ENCODE assay signal across 8 cellular contexts in the genomic region with DNA sequence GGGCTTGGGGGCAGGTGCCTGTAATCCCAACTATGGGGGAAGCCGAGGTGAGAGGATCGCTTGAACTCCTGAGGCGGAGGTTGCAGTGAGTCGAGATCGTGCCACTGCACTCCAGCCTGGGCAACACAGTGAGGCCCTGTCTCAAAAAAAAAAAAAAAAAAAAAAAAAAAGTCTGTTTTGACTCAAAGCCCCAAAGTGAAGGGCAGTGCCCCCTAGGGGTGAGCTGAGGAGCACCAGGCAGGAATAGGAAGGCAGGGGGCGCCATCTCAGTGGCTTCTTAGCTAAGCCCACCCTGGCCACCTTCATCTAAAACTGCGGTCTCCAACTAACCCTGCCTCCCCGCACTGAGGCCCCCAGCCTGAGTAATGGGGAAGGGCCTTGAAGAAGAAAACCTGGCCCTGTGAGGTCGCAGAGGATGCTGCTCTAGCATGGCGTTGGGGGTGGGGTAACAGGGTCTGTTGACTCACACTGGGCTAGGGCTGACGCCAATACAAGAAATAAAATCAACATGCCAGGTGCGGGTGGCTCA. TPM values are rescaled to one million over a fixed set of nuclear protein-coding genes. Genes with fewer than 3 reads are reported as not detected.
A peak's percentile ranks its signal among the peaks of the same experiment; 100 is the strongest.
DNase-seq lines count a peak whose midpoint lies in the region; ATAC-seq, FAIRE-seq and TF ChIP-seq lines count a peak whose summit lies in the region.

No MANE protein-coding gene starts in this region.

- no peaks in the 10 kb centered on the region for H3K27me3 Mint-ChIP-seq in nephron progenitor cell (ENCODE audit: low read depth, poor library complexity)

- no peak overlapping the region for H3K4me3 ChIP-seq in choroid plexus epithelial cell (ENCODE audit: low read depth, low read length)

- ATAC-seq in SK-N-SH treated with all-trans-retinoic acid at 6 μM for 48 hours, result peak; percentile 39
- ATAC-seq in sciatic nerve, result no peak

- H3K9me3 Mint-ChIP-seq in nephron progenitor cell, result no peaks in the 10 kb centered on the region

- TF ChIP-seq POLR2A in GM12891 (IDR thresholded peaks at IDR 0.05; ENCODE audit: low read depth, low read length), result no peak

- DNase-seq in ACHN, result peak; percentile 79
- peak; percentile 77 for DNase-seq in GM13977 (ENCODE audit: low spot score)
- DNase-seq in choroid plexus epithelial cell (ENCODE audit: low read depth), result no peak
- DNase-seq in nephron progenitor cell, result peak; percentile 52
- no peak for DNase-seq in GM12891 (ENCODE audit: insufficient read length, low spot score)
- DNase-seq in sciatic nerve (ENCODE audit: low spot score), result no peak
- DNase-seq in GM19240 (ENCODE audit: insufficient read length, low spot score), result no peak

- H3K36me3 Mint-ChIP-seq in nephron progenitor cell (ENCODE audit: low read depth), result no peaks in the 10 kb centered on the region

- TF ChIP-seq CTCF in GM13977 (IDR thresholded peaks at IDR 0.05; ENCODE audit: extremely low read depth, insufficient read depth, missing control alignments), result peak; percentile 83
- TF ChIP-seq CTCF in choroid plexus epithelial cell (conservative IDR thresholded peaks at IDR 0.05; ENCODE audit: low read depth, low read length), result peak; percentile 64
- peak; percentile 60 for TF ChIP-seq CTCF in nephron progenitor cell (IDR thresholded peaks at IDR 0.05)

- intact Hi-C loops in sciatic nerve (cut with DNase I), result no loop called here

- H3K4me3 Mint-ChIP-seq in nephron progenitor cell, result no peak overlapping the region

- in situ Hi-C loops in ACHN (cut with HindIII; ENCODE audit: low pct_ligation_motif_present, low pct_unique_long_range_greater_than_20kb, low sequenced_read_pairs) (no loop called here), GM13977 (cut with MboI; ENCODE audit: low pct_unique_long_range_greater_than_20kb, low sequenced_read_pairs, unreplicated experiment) (no loop called here)

- no peak for FAIRE-seq in GM12891 (lab: Jason Lieb, UNC)

- no peak overlapping the region for H3K27ac Mint-ChIP-seq in nephron progenitor cell

- H3K4me1 Mint-ChIP-seq in nephron progenitor cell, result peaks cover 34% of the 10 kb centered on the region

TF ChIP-seq in SK-N-SH treated with all-trans-retinoic acid at 6 μM for 48 hours, 23 proteins besides CTCF, POLR2A, EP300 and RAD21 (continues in another document):
- TF ChIP-seq ESRRG (CRISPR knock-in tag; IDR thresholded peaks at IDR 0.05) (no peak), ISL1 (CRISPR knock-in tag; IDR thresholded peaks at IDR 0.05) (no peak), BACH2 (CRISPR knock-in tag; IDR thresholded peaks at IDR 0.05; ENCODE audit: borderline replicate concordance) (no peak), ZNF70 (CRISPR knock-in tag; IDR thresholded peaks at IDR 0.05) (no peak), ZNF565 (CRISPR knock-in tag; conservative IDR thresholded peaks at IDR 0.05; ENCODE audit: low read depth) (no peak), TOX (CRISPR knock-in tag; IDR thresholded peaks at IDR 0.05; ENCODE audit: borderline replicate concordance) (no peak), ARNTL (CRISPR knock-in tag; IDR thresholded peaks at IDR 0.05; ENCODE audit: borderline replicate concordance, low read depth) (no peak), TCF4 (CRISPR knock-in tag; IDR thresholded peaks at IDR 0.05; ENCODE audit: borderline replicate concordance) (no peak), SNAI2 (CRISPR knock-in tag; IDR thresholded peaks at IDR 0.05) (no peak), CSDC2 (CRISPR knock-in tag; IDR thresholded peaks at IDR 0.05) (no peak)
- TF ChIP-seq, protein P1, sequence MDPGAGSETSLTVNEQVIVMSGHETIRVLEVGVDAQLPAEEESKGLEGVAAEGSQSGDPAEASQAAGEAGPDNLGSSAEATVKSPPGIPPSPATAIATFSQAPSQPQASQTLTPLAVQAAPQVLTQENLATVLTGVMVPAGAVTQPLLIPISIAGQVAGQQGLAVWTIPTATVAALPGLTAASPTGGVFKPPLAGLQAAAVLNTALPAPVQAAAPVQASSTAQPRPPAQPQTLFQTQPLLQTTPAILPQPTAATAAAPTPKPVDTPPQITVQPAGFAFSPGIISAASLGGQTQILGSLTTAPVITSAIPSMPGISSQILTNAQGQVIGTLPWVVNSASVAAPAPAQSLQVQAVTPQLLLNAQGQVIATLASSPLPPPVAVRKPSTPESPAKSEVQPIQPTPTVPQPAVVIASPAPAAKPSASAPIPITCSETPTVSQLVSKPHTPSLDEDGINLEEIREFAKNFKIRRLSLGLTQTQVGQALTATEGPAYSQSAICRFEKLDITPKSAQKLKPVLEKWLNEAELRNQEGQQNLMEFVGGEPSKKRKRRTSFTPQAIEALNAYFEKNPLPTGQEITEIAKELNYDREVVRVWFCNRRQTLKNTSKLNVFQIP (CRISPR knock-in tag; IDR thresholded peaks at IDR 0.05; ENCODE audit: borderline replicate concordance, low read depth), result no peak
- TF ChIP-seq, protein P2, sequence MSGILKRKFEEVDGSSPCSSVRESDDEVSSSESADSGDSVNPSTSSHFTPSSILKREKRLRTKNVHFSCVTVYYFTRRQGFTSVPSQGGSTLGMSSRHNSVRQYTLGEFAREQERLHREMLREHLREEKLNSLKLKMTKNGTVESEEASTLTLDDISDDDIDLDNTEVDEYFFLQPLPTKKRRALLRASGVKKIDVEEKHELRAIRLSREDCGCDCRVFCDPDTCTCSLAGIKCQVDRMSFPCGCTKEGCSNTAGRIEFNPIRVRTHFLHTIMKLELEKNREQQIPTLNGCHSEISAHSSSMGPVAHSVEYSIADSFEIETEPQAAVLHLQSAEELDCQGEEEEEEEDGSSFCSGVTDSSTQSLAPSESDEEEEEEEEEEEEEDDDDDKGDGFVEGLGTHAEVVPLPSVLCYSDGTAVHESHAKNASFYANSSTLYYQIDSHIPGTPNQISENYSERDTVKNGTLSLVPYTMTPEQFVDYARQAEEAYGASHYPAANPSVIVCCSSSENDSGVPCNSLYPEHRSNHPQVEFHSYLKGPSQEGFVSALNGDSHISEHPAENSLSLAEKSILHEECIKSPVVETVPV (CRISPR knock-in tag; IDR thresholded peaks at IDR 0.05), result no peak

TF ChIP-seq in GM12891, 5 proteins besides CTCF, POLR2A, EP300 and RAD21:
- TF ChIP-seq SPI1 (IDR thresholded peaks at IDR 0.05; ENCODE audit: low read depth, low read length), result no peak
- TF ChIP-seq PAX5 (IDR thresholded peaks at IDR 0.05; ENCODE audit: insufficient read depth, low read length, severe bottlenecking), result no peak
- no peak for TF ChIP-seq POU2F2 (IDR thresholded peaks at IDR 0.05; ENCODE audit: low read depth, low read length)
TF ChIP-seq in GM12891: peak in this region for 0.

RNA-seq across cellular contexts. Expression of a gene that starts 9.8 kb away (rescaled TPM):
- polyA plus RNA-seq in GM12891 (2012; ENCODE audit: low read depth, missing spikeins), result 0.40 TPM
- 54.9 TPM for total RNA-seq in sciatic nerve

Comparison
In these comparisons a context has a peak if more than half of its experiments do, and no peak if none do; other contexts are left out.
1. DNase-seq: peak in ACHN (single experiment), GM13977 (single experiment) and nephron progenitor cell (single experiment); none in choroid plexus epithelial cell (single experiment), GM12891 (single experiment), sciatic nerve (single experiment) and GM19240 (single experiment).
2. Peak in every context shown above with its lines, with median percentiles within 50 percentile points of each other: CTCF ChIP-seq.